In genomic region chr7:129825005-129825553, GRCh38 we compare ENCODE assay signal across 1 cellular context.
TF ChIP-seq lines count a peak whose summit lies in the region.

No MANE protein-coding gene starts in this region.

TF ChIP-seq in K562, 482 proteins besides CTCF, POLR2A, EP300 and RAD21 (continued from another document and continues in another):
- TF ChIP-seq ZNF277 (CRISPR knock-in tag; IDR thresholded peaks at IDR 0.05; ENCODE audit: borderline replicate concordance) (no peak), TCF15 (CRISPR knock-in tag; IDR thresholded peaks at IDR 0.05) (no peak), RHOXF2B (CRISPR knock-in tag; conservative IDR thresholded peaks at IDR 0.05) (no peak), KDM1A (IDR thresholded peaks at IDR 0.05) (peak in 1 of 2 experiments; percentile 54; a peak in 1 of 4 replicates), CHD7 (IDR thresholded peaks at IDR 0.05; ENCODE audit: low read depth, low read length) (peak; percentile 12), PBX2 (CRISPR knock-in tag; IDR thresholded peaks at IDR 0.05; ENCODE audit: low read depth) (no peak), PBX2 (tag; conservative IDR thresholded peaks at IDR 0.05; ENCODE audit: low read depth) (peak; percentile 69; the same call in 1 of the 2 replicates), XRCC5 (IDR thresholded peaks at IDR 0.05; ENCODE audit: low read depth, low read length) (no peak), ZNF668 (CRISPR knock-in tag; IDR thresholded peaks at IDR 0.05) (no peak), CHD4 (IDR thresholded peaks at IDR 0.05; ENCODE audit: insufficient read depth, insufficient replicate concordance, low read depth, low read length, poor library complexity, severe bottlenecking) (no peak), HDAC3 (IDR thresholded peaks at IDR 0.05; ENCODE audit: borderline replicate concordance, partially characterized antibody) (no peak), ARID1B (IDR thresholded peaks at IDR 0.05) (no peak; the same call in 1 of the 2 replicates), NCOA1 (IDR thresholded peaks at IDR 0.05; ENCODE audit: low read depth) (no peak), DPF2 (IDR thresholded peaks at IDR 0.05) (0 out of 2 replicates have a peak, but pooled peaks have one; percentile 45), CCAR2 (IDR thresholded peaks at IDR 0.05; ENCODE audit: low read depth, low read length) (no peak), MBD2 (IDR thresholded peaks at IDR 0.05; ENCODE audit: borderline replicate concordance, low read depth) (no peak), ZFX (CRISPR knock-in tag; IDR thresholded peaks at IDR 0.05) (peak; percentile 24), ZNF384 (IDR thresholded peaks at IDR 0.05; ENCODE audit: low read depth, low read length) (no peak), ATF7 (IDR thresholded peaks at IDR 0.05) (no peak), ZBTB40 (IDR thresholded peaks at IDR 0.05) (peak; percentile 46; the same call in 1 of the 2 replicates), ZBTB40 (CRISPR knock-in tag; IDR thresholded peaks at IDR 0.05) (no peak), SPI1 (IDR thresholded peaks at IDR 0.05; ENCODE audit: borderline replicate concordance, low read depth, low read length) (no peak), KAT8 (IDR thresholded peaks at IDR 0.05; ENCODE audit: low read depth) (no peak), SAFB2 (IDR thresholded peaks at IDR 0.05; ENCODE audit: borderline replicate concordance, low read depth, low read length, severe bottlenecking) (no peak), PURB (CRISPR knock-in tag; IDR thresholded peaks at IDR 0.05; ENCODE audit: low read depth) (no peak), CREB3 (tag; conservative IDR thresholded peaks at IDR 0.05; ENCODE audit: low read depth) (no peak), ZNF197 (CRISPR knock-in tag; IDR thresholded peaks at IDR 0.05; ENCODE audit: low read depth) (no peak), RFX7 (CRISPR knock-in tag; IDR thresholded peaks at IDR 0.05) (no peak)
